8 cellular contexts compared by ENCODE assay signal in genomic region chr6:107488174-107488874, GRCh38. TPM values are rescaled to one million over a fixed set of nuclear protein-coding genes. Genes with fewer than 3 reads are reported as not detected.
DNase-seq lines count a peak whose midpoint lies in the region; ATAC-seq and TF ChIP-seq lines count a peak whose summit lies in the region.

No MANE protein-coding gene starts in this region.

- H3K36me3 ChIP-seq in H7 (replicated peaks; ENCODE audit: control insufficient read depth, insufficient read depth, low read length): no peaks in the 10 kb centered on the region
- H3K36me3 ChIP-seq in hepatocyte (replicated peaks; ENCODE audit: insufficient read depth, low read depth): no peaks in the 10 kb centered on the region
- H3K36me3 ChIP-seq in skeletal muscle tissue (ENCODE audit: control insufficient read depth in 3 of 3, insufficient read depth in 3 of 3, low read length in 3 of 3): no peaks in the 10 kb centered on the region

- H3K9me2 ChIP-seq in hepatocyte (replicated peaks; ENCODE audit: insufficient read depth): no peaks in the 10 kb centered on the region

- peak overlapping the region; percentile 60 to 81 (median 75) for H3K9ac ChIP-seq in skeletal muscle tissue (ENCODE audit: low read depth in 1 of 3, low read length in 3 of 3)

- TF ChIP-seq CTCF in WI38 (IDR thresholded peaks at IDR 0.05; ENCODE audit: low read depth, low read length): no peak
- no peak for TF ChIP-seq CTCF in hepatocyte (IDR thresholded peaks at IDR 0.05; ENCODE audit: poor library complexity)

- no peaks in the 10 kb centered on the region for H3K79me2 ChIP-seq in hepatocyte

- peak overlapping the region; percentile 97 for H3K4me2 ChIP-seq in hepatocyte

- H3K4me3 ChIP-seq in H7 (ENCODE audit: insufficient read depth, low read depth, low read length) (peak overlapping the region; percentile 73), WI38 (ENCODE audit: low read depth, low read length) (peak overlapping the region; percentile 73), hepatocyte (no peak overlapping the region), skeletal muscle tissue (ENCODE audit: low read length in 3 of 3) (peak overlapping the region; percentile 80 to 87 (median 85))

- H4K20me1 ChIP-seq in hepatocyte (ENCODE audit: insufficient read depth, poor library complexity, severe bottlenecking): no peaks in the 10 kb centered on the region

- H3K9me3 ChIP-seq in hepatocyte (ENCODE audit: low read depth) (no peaks in the 10 kb centered on the region), skeletal muscle tissue (ENCODE audit: control insufficient read depth in 3 of 3, low read length in 3 of 3) (no peaks in the 10 kb centered on the region)

- no peak for ATAC-seq in GM21528 (IDR thresholded peaks at IDR 0.05; ENCODE audit: low FRiP score, unreplicated experiment)
- ATAC-seq in GM19351 (IDR thresholded peaks at IDR 0.05; ENCODE audit: unreplicated experiment): no peak
- ATAC-seq in HG02938 (IDR thresholded peaks at IDR 0.05; ENCODE audit: unreplicated experiment): no peak

- 5% methylated on average over 27 of the region's 27 CpGs for WGBS in hepatocyte (ENCODE audit: low lambda C conversion rate, missing lambda C conversion rate)

- no peak overlapping the region for H3K27ac ChIP-seq in hepatocyte
- H3K27ac ChIP-seq in skeletal muscle tissue (ENCODE audit: low read depth, low read length): peak overlapping the region; percentile 63

- H3K4me1 ChIP-seq in hepatocyte (ENCODE audit: insufficient read depth) (peaks cover 11% of the 10 kb centered on the region), skeletal muscle tissue (ENCODE audit: control insufficient read depth in 3 of 3, insufficient read depth in 3 of 3, low read length in 3 of 3) (peaks cover 14 to 38% (median 19%) of the 10 kb centered on the region in 3 donors)

- H2AFZ ChIP-seq in hepatocyte: peak overlapping the region; percentile 82

- DNase-seq in H7: peak; percentile 52
- no peak for DNase-seq in hepatocyte (ENCODE audit: low spot score)
- DNase-seq in stimulated activated CD4-positive, alpha-beta T cell treated with anti-CD3 and anti-CD28 coated beads, Interleukin-2, amount 100 ng/mL, for 24 hours: no peak

- H3K27me3 ChIP-seq in H7 (ENCODE audit: control insufficient read depth, insufficient read depth, low read length) (peaks cover 59% of the 10 kb centered on the region), hepatocyte (peaks cover 59% of the 10 kb centered on the region), skeletal muscle tissue (ENCODE audit: control insufficient read depth in 3 of 3, insufficient read depth in 3 of 3, low read length in 3 of 3) (no peaks in the 10 kb centered on the region)

RNA-seq across cellular contexts. Expression of gene SOBP, which starts 1.6 kb away (rescaled TPM):
- total RNA-seq in H7 (2014; rRNA removed; shearing (Covaris generic)): 1.3 and 6.8 TPM in 2 replicates
- total RNA-seq in hepatocyte (2.1 and 3.4 TPM in 2 replicates), skeletal muscle tissue (20.4 TPM)
- polyA plus RNA-seq in hepatocyte: 2.2 and 2.5 TPM in 2 replicates

RNA-seq across cellular contexts. Expression of gene PDSS2, which starts 29.0 kb away (rescaled TPM):
- 12.5 and 21.9 TPM in 2 replicates for total RNA-seq in H7 (2014; rRNA removed; shearing (Covaris generic))
- total RNA-seq in hepatocyte (18.2 and 19.0 TPM in 2 replicates), skeletal muscle tissue (6.8 TPM)
- 11.0 and 15.3 TPM in 2 replicates for polyA plus RNA-seq in hepatocyte
